In genomic region chr3:141379250-141379872, GRCh38 we compare ENCODE assay signal across 10 cellular contexts. TPM values are rescaled to one million over a fixed set of nuclear protein-coding genes. Genes with fewer than 3 reads are reported as not detected.
A peak's percentile ranks its signal among the peaks of the same experiment; 100 is the strongest.
DNase-seq lines count a peak whose midpoint lies in the region; ATAC-seq and TF ChIP-seq lines count a peak whose summit lies in the region.
"Had no signal": no experiment of that assay in that cellular context is flagged by ENCODE, and none has a peak within 500 bp of the region (broad histone marks: within the 10 kb centered on the region; RNA-seq: fewer than 3 reads in every experiment).

No MANE protein-coding gene starts in this region.

- H3K36me3 Mint-ChIP-seq in memory B cell = peaks cover 2% of the 10 kb centered on the region

- H3K27ac Mint-ChIP-seq in memory B cell = peak overlapping the region; percentile 95

- no peaks in the 10 kb centered on the region for H3K9me3 Mint-ChIP-seq in memory B cell

- intact Hi-C loops in testis (cut with DNase I; ENCODE audit: low total_unique reads) (no loop called here), right lobe of liver (cut with DNase I) (no loop called here)

- no peak for TF ChIP-seq CTCF in testis (IDR thresholded peaks at IDR 0.05)
- no peak for TF ChIP-seq CTCF in right lobe of liver (IDR thresholded peaks at IDR 0.05)

- no peaks in the 10 kb centered on the region for H3K9me3 ChIP-seq in testis
- H3K9me3 ChIP-seq in right lobe of liver = no peaks in the 10 kb centered on the region

- H3K4me1 ChIP-seq in testis = no peaks in the 10 kb centered on the region
- no peaks in the 10 kb centered on the region for H3K4me1 ChIP-seq in right lobe of liver

- TF ChIP-seq POLR2A in testis (IDR thresholded peaks at IDR 0.05) = no peak
- TF ChIP-seq POLR2A in right lobe of liver (IDR thresholded peaks at IDR 0.05) = no peak

- no peak overlapping the region for H3K27ac ChIP-seq in testis
- no peak overlapping the region for H3K27ac ChIP-seq in right lobe of liver
- no peak overlapping the region for H3K27ac ChIP-seq in caudate nucleus (ENCODE audit: low read depth, low read length)
- H3K27ac ChIP-seq: cardiac muscle cell had no signal

- H3K27me3 ChIP-seq in testis (no peaks in the 10 kb centered on the region), right lobe of liver (no peaks in the 10 kb centered on the region)
- H3K27me3 ChIP-seq: cardiac muscle cell had no signal

- no peaks in the 10 kb centered on the region for H3K36me3 ChIP-seq in testis (ENCODE audit: low read depth, missing control alignments)
- no peaks in the 10 kb centered on the region for H3K36me3 ChIP-seq in right lobe of liver
- H3K36me3 ChIP-seq: cardiac muscle cell had no signal

- peak; percentile 49 for ATAC-seq in GM18870 (IDR thresholded peaks at IDR 0.05; ENCODE audit: unreplicated experiment)
- ATAC-seq in GM21717 (IDR thresholded peaks at IDR 0.05; ENCODE audit: unreplicated experiment) = peak; percentile 42
- peak; percentile 43 for ATAC-seq in HG03571 (IDR thresholded peaks at IDR 0.05; ENCODE audit: unreplicated experiment)
- ATAC-seq in memory B cell (ENCODE audit: low read depth) = peak; percentile 74
- ATAC-seq in right lobe of liver = no peak

- H3K27me3 Mint-ChIP-seq in memory B cell = no peaks in the 10 kb centered on the region

- 91 to 92% methylated on average over 12 of the region's 12 CpGs for WGBS in testis, 2 donors
- 79% methylated on average over 8 of the region's 12 CpGs for WGBS in right lobe of liver (ENCODE audit: insufficient coverage, low coverage, low lambda C conversion rate, missing lambda C conversion rate)

- H3K4me3 ChIP-seq in testis (no peak overlapping the region), right lobe of liver (no peak overlapping the region)
- H3K4me3 ChIP-seq: cardiac muscle cell had no signal

- H3K4me3 Mint-ChIP-seq in memory B cell = peak overlapping the region; percentile 70

- H3K4me1 Mint-ChIP-seq in memory B cell = peaks cover 39% of the 10 kb centered on the region

- DNase-seq in memory B cell (ENCODE audit: low spot score in 2 of 2) (no peak), testis (no peak), right lobe of liver (no peak), caudate nucleus (lab: John Stamatoyannopoulos, UW) (no peak), A172 (ENCODE audit: low spot score) (no peak)
- DNase-seq: islet precursor cell had no signal

RNA-seq across cellular contexts. Expression of gene ZBTB38, which starts 11.1 kb away (rescaled TPM):
- total RNA-seq in testis = 100 to 1,000 TPM; 131 to 167 TPM
- 66.7 TPM for polyA plus RNA-seq in testis (ENCODE audit: insufficient read depth, low read depth, low replicate concordance)
- 10 to 100 TPM; 29.4 to 75.2 (median 36.6) TPM for total RNA-seq in right lobe of liver
- 81.2 and 94.1 TPM in 2 replicates for total RNA-seq in A172 (2014; rRNA removed; shearing (Covaris generic))

Comparison
In these comparisons a context has a peak if more than half of its experiments do, and no peak if none do; other contexts are left out.
1. ATAC-seq: peak in GM18870 (single experiment), GM21717 (single experiment), HG03571 (single experiment) and memory B cell (single experiment); none in right lobe of liver (0 of 4).